Comparison of ENCODE assay signal across 15 cellular contexts in genomic region chr2:14565666-14566065, GRCh38.
DNase-seq lines count a peak whose midpoint lies in the region; ATAC-seq and TF ChIP-seq lines count a peak whose summit lies in the region.
"Had no signal": no experiment of that assay in that cellular context is flagged by ENCODE, and none has a peak within 500 bp of the region (broad histone marks: within the 10 kb centered on the region; RNA-seq: fewer than 3 reads in every experiment).

No MANE protein-coding gene starts in this region.

- TF ChIP-seq CTCF in PC-3 (conservative IDR thresholded peaks at IDR 0.05; ENCODE audit: low read depth, low read length): no peak

- no peak overlapping the region for H3K4me3 Mint-ChIP-seq in T-helper 17 cell
- H3K4me3 Mint-ChIP-seq: CD14-positive monocyte; CD8-positive, alpha-beta memory T cell had no signal

- no peaks in the 10 kb centered on the region for H3K9me2 ChIP-seq in PC-3 (replicated peaks; ENCODE audit: low read length)

- H2AFZ ChIP-seq in PC-3 (ENCODE audit: low read length): no peak overlapping the region

- intact Hi-C loops in PC-3 (cut with micrococcal nuclease): no loop called here

- peaks cover 11% of the 10 kb centered on the region; the same call in 1 of the 2 replicates for H3K4me1 ChIP-seq in PC-3 (ENCODE audit: insufficient read depth, low read length)
- H3K4me1 ChIP-seq: Caco-2, HAP-1 had no signal

- H3K4me2 ChIP-seq in PC-3 (ENCODE audit: low read length): no peak overlapping the region

- H3K4me3 ChIP-seq in PC-3 (ENCODE audit: low read length): no peak overlapping the region
- H3K4me3 ChIP-seq: HAP-1 had no signal

- no peaks in the 10 kb centered on the region for H4K20me1 ChIP-seq in PC-3 (ENCODE audit: low read length)

- no peaks in the 10 kb centered on the region for H3K36me3 ChIP-seq in PC-3 (ENCODE audit: low read depth, low read length)
- H3K36me3 ChIP-seq: HAP-1 had no signal

- H3K36me3 Mint-ChIP-seq in T-helper 17 cell (ENCODE audit: low read depth): no peaks in the 10 kb centered on the region
- H3K36me3 Mint-ChIP-seq: CD14-positive monocyte had no signal

- no peaks in the 10 kb centered on the region for H3K27me3 Mint-ChIP-seq in T-helper 17 cell
- H3K27me3 Mint-ChIP-seq: CD8-positive, alpha-beta memory T cell had no signal

- CTCF ChIA-PET in PC-3 (lab: Charles Lee): no interaction called here

- no peak overlapping the region for H3K9ac ChIP-seq in PC-3 (ENCODE audit: low read length)

- H3K27ac Mint-ChIP-seq in T-helper 17 cell: no peak overlapping the region
- H3K27ac Mint-ChIP-seq: CD8-positive, alpha-beta memory T cell had no signal

- H3K27ac ChIP-seq in PC-3 (ENCODE audit: low read length): no peak overlapping the region
- H3K27ac ChIP-seq: 22Rv1 had no signal

- no peaks in the 10 kb centered on the region for H3F3A ChIP-seq in PC-3 (ENCODE audit: low read length, unreplicated experiment)

- H3K79me2 ChIP-seq in PC-3 (ENCODE audit: low read length): no peaks in the 10 kb centered on the region

- POLR2A ChIA-PET in PC-3 (lab: Charles Lee; ENCODE audit: unreplicated experiment): no interaction called here

- no peaks in the 10 kb centered on the region for H3K27me3 ChIP-seq in PC-3 (ENCODE audit: low read length)

- no peaks in the 10 kb centered on the region for H3K4me1 Mint-ChIP-seq in T-helper 17 cell
- H3K4me1 Mint-ChIP-seq: CD14-positive monocyte; CD8-positive, alpha-beta memory T cell had no signal

- ATAC-seq in PC-3 (no peak), esophagus mucosa (peak; percentile 54), T-helper 17 cell (no peak), GM21360 (IDR thresholded peaks at IDR 0.05; ENCODE audit: unreplicated experiment) (no peak)

- DNase-seq in NCI-H1417 (lab: John Stamatoyannopoulos, UW) (peak in 2 of 3 experiments; percentile 21 to 58), NCI-H1417 treated with DMSO at 0.1 percent for 48 hours (lab: John Stamatoyannopoulos, UW) (no peak), PC-3 (peak; percentile 19), renal cortical epithelial cell (ENCODE audit: low read depth) (peak; percentile 15), amniotic stem cell (lab: John Stamatoyannopoulos, UW) (no peak), T-helper 17 cell (no peak)
- DNase-seq: Caco-2; CD8-positive, alpha-beta memory T cell; DND-41; GDM1 had no signal

- H3K9me3 ChIP-seq in PC-3 (ENCODE audit: low read length) (no peaks in the 10 kb centered on the region), T-helper 17 cell (ENCODE audit: control insufficient read depth, low read length, poor library complexity, severe bottlenecking) (no peaks in the 10 kb centered on the region)
- H3K9me3 ChIP-seq: Caco-2, HAP-1 had no signal

- BruUV-seq in PC-3 (replicated peaks; lab: Mats Ljungman, UMichigan): no TSS peak

Comparison
In these comparisons a context has a peak if more than half of its experiments do, and no peak if none do; other contexts are left out.
1. DNase-seq: peak in NCI-H1417 (2 of 3), PC-3 (single experiment) and renal cortical epithelial cell (single experiment); none in NCI-H1417 treated with DMSO at 0.1 percent for 48 hours (single experiment), amniotic stem cell (single experiment) and T-helper 17 cell (0 of 3).